ENCODE assay signal across 26 cellular contexts in genomic region chr19:1447565-1447903, GRCh38. TPM values are rescaled to one million over a fixed set of nuclear protein-coding genes. Genes with fewer than 3 reads are reported as not detected.
DNase-seq lines count a peak whose midpoint lies in the region; ATAC-seq and TF ChIP-seq lines count a peak whose summit lies in the region.
"Had no signal": no experiment of that assay in that cellular context is flagged by ENCODE, and none has a peak within 500 bp of the region (broad histone marks: within the 10 kb centered on the region; RNA-seq: fewer than 3 reads in every experiment).

No MANE protein-coding gene starts in this region.

- ATAC-seq in stimulated activated naive B cell treated with anti-CD40 and anti-IgM and Interleukin-4, amounts not matched to agents 10 μg/mL and 1 μg/mL and 100 μg/mL, for 72 hours (replicated peaks), result no peak
- ATAC-seq in GM21528 (IDR thresholded peaks at IDR 0.05; ENCODE audit: low FRiP score, unreplicated experiment), result no peak
- ATAC-seq: esophagus mucosa, foreskin keratinocyte, WTC11 had no signal

- no peak overlapping the region for H3K56ac ChIP-seq in mesendoderm (ENCODE audit: low read length)

- H3K4me1 ChIP-seq in mesendoderm (ENCODE audit: control insufficient read depth, low read depth, low read length), result no peaks in the 10 kb centered on the region

- H3K4me3 ChIP-seq in mesendoderm (ENCODE audit: low read length), result no peak overlapping the region
- H3K4me3 ChIP-seq: adrenal gland, coronary artery, lung, ovary, PC-9, upper lobe of left lung had no signal

- no peak for DNase-seq in activated naive CD4-positive, alpha-beta T cell treated with anti-CD3 and anti-CD28 coated beads, Interleukin-2, amount 50 U/mL, for 16 hours
- DNase-seq in activated CD4-positive, alpha-beta memory T cell treated with anti-CD3 and anti-CD28 coated beads, Interleukin-2, amount 10 ng/mL, durations not matched to agents 7 days and 5 days, result no peak
- DNase-seq in mesothelial cell of epicardium (ENCODE audit: low spot score in 2 of 2, unreplicated experiment in 2 of 2), result no peak
- DNase-seq in stimulated activated naive B cell treated with anti-CD40 and anti-IgM and Interleukin-4, amounts not matched to agents 10 μg/mL and 1 μg/mL and 100 μg/mL, for 72 hours, result no peak
- DNase-seq in NCI-H146 (lab: John Stamatoyannopoulos, UW), result no peak
- no peak for DNase-seq in mesendoderm
- DNase-seq: activated CD4-positive, alpha-beta T cell treated with anti-CD3 and anti-CD28 coated beads, Interleukin-2, amount 50 U/mL, for 4 hours; activated gamma-delta T cell treated with Interleukin-2 at 50 U/mL for 16 hours; adrenal gland; Calu3; foreskin keratinocyte; GF-D8; IMR-90; NCI-H187 treated with DMSO at 0.1 percent for 48 hours; NCI-H526; PC-9; Right ventricle myocardium superior; T-helper 9 cell had no signal

- H2BK5ac ChIP-seq in mesendoderm (ENCODE audit: low read length), result no peak overlapping the region

- H3K18ac ChIP-seq in mesendoderm (ENCODE audit: low read length), result no peak overlapping the region

- H2AK5ac ChIP-seq in mesendoderm (ENCODE audit: low read length), result no peak overlapping the region

- H3K27me3 Mint-ChIP-seq in activated naive CD4-positive, alpha-beta T cell treated with anti-CD3 and anti-CD28 coated beads, Interleukin-2, amount 50 U/mL, for 24 hours, result peaks cover 28% of the 10 kb centered on the region
- H3K27me3 Mint-ChIP-seq in activated CD4-positive, alpha-beta memory T cell treated with anti-CD3 and anti-CD28 coated beads, Interleukin-2, amount 10 ng/mL, durations not matched to agents 7 days and 5 days, result peaks cover 44% of the 10 kb centered on the region
- H3K27me3 Mint-ChIP-seq in mesothelial cell of epicardium (ENCODE audit: low read depth), result peaks cover 67% of the 10 kb centered on the region
- H3K27me3 Mint-ChIP-seq in stimulated activated naive B cell treated with anti-CD40 and anti-IgM and Interleukin-4, amounts not matched to agents 10 μg/mL and 1 μg/mL and 100 μg/mL, for 72 hours, result peaks cover 48 to 64% of the 10 kb centered on the region in 2 donors

- no peak overlapping the region for H4K8ac ChIP-seq in mesendoderm (ENCODE audit: low read depth, low read length)

- TF ChIP-seq CTCF in mesothelial cell of epicardium (IDR thresholded peaks at IDR 0.05; ENCODE audit: unreplicated experiment), result no peak

- peak overlapping the region; percentile 33 for H3K4me3 Mint-ChIP-seq in activated naive CD4-positive, alpha-beta T cell treated with anti-CD3 and anti-CD28 coated beads, Interleukin-2, amount 50 U/mL, for 24 hours
- peak overlapping the region; percentile 30 for H3K4me3 Mint-ChIP-seq in activated CD4-positive, alpha-beta memory T cell treated with anti-CD3 and anti-CD28 coated beads, Interleukin-2, amount 10 ng/mL, durations not matched to agents 7 days and 5 days
- peak overlapping the region; percentile 48 for H3K4me3 Mint-ChIP-seq in mesothelial cell of epicardium
- H3K4me3 Mint-ChIP-seq in stimulated activated naive B cell treated with anti-CD40 and anti-IgM and Interleukin-4, amounts not matched to agents 10 μg/mL and 1 μg/mL and 100 μg/mL, for 72 hours, result no peak overlapping the region

- H4K5ac ChIP-seq in mesendoderm (ENCODE audit: low read length), result no peak overlapping the region

- no peak overlapping the region for H3K4me2 ChIP-seq in mesendoderm (ENCODE audit: low read length)
- H3K4me2 ChIP-seq: PC-9 had no signal

- no peaks in the 10 kb centered on the region for H3K36me3 ChIP-seq in mesendoderm (ENCODE audit: control insufficient read depth, insufficient read depth, low read length)
- H3K36me3 ChIP-seq: ovary had no signal

- no peaks in the 10 kb centered on the region for H3K79me2 ChIP-seq in mesendoderm (ENCODE audit: control insufficient read depth, insufficient read depth, low read length)

- H3K79me1 ChIP-seq in mesendoderm (ENCODE audit: low read length), result no peaks in the 10 kb centered on the region

- H3K27ac ChIP-seq in mesendoderm (ENCODE audit: low read depth, low read length), result no peak overlapping the region
- H3K27ac ChIP-seq: coronary artery, foreskin keratinocyte, ovary, PC-9, upper lobe of left lung had no signal

- H3K9me3 Mint-ChIP-seq in activated naive CD4-positive, alpha-beta T cell treated with anti-CD3 and anti-CD28 coated beads, Interleukin-2, amount 50 U/mL, for 24 hours, result no peaks in the 10 kb centered on the region
- H3K9me3 Mint-ChIP-seq in activated CD4-positive, alpha-beta memory T cell treated with anti-CD3 and anti-CD28 coated beads, Interleukin-2, amount 10 ng/mL, durations not matched to agents 7 days and 5 days, result no peaks in the 10 kb centered on the region
- no peaks in the 10 kb centered on the region for H3K9me3 Mint-ChIP-seq in mesothelial cell of epicardium
- H3K9me3 Mint-ChIP-seq in stimulated activated naive B cell treated with anti-CD40 and anti-IgM and Interleukin-4, amounts not matched to agents 10 μg/mL and 1 μg/mL and 100 μg/mL, for 72 hours, result no peaks in the 10 kb centered on the region
- H3K9me3 Mint-ChIP-seq: WTC11 had no signal

- H2BK15ac ChIP-seq in mesendoderm (replicated peaks; ENCODE audit: low read depth), result no peak overlapping the region

- WGBS in mesendoderm (ENCODE audit: extremely low coverage, insufficient coverage, low lambda C conversion rate), result no CpG with 5 or more reads among the region's 3 CpGs

- H3K27ac Mint-ChIP-seq in activated naive CD4-positive, alpha-beta T cell treated with anti-CD3 and anti-CD28 coated beads, Interleukin-2, amount 50 U/mL, for 24 hours, result no peak overlapping the region
- H3K27ac Mint-ChIP-seq in activated CD4-positive, alpha-beta memory T cell treated with anti-CD3 and anti-CD28 coated beads, Interleukin-2, amount 10 ng/mL, durations not matched to agents 7 days and 5 days, result peak overlapping the region; percentile 40
- H3K27ac Mint-ChIP-seq in mesothelial cell of epicardium, result no peak overlapping the region
- peak overlapping the region; percentile 80 for H3K27ac Mint-ChIP-seq in stimulated activated naive B cell treated with anti-CD40 and anti-IgM and Interleukin-4, amounts not matched to agents 10 μg/mL and 1 μg/mL and 100 μg/mL, for 72 hours
- H3K27ac Mint-ChIP-seq: WTC11 had no signal

- no peak overlapping the region for H3K4ac ChIP-seq in mesendoderm (ENCODE audit: low read depth, low read length)

- CTCF ChIA-PET in activated CD4-positive, alpha-beta memory T cell treated with anti-CD3 and anti-CD28 coated beads, Interleukin-2, amount 10 ng/mL, durations not matched to agents 7 days and 5 days (lab: Charles Lee), result no interaction called here

- H2BK120ac ChIP-seq in mesendoderm (ENCODE audit: low read depth, low read length), result no peak overlapping the region

- peaks cover 2% of the 10 kb centered on the region for H3K36me3 Mint-ChIP-seq in activated naive CD4-positive, alpha-beta T cell treated with anti-CD3 and anti-CD28 coated beads, Interleukin-2, amount 50 U/mL, for 24 hours
- H3K36me3 Mint-ChIP-seq in activated CD4-positive, alpha-beta memory T cell treated with anti-CD3 and anti-CD28 coated beads, Interleukin-2, amount 10 ng/mL, durations not matched to agents 7 days and 5 days (ENCODE audit: low read depth), result peaks cover 4% of the 10 kb centered on the region
- H3K36me3 Mint-ChIP-seq in mesothelial cell of epicardium, result peaks cover 3% of the 10 kb centered on the region
- peaks cover 10 to 13% of the 10 kb centered on the region in 2 donors for H3K36me3 Mint-ChIP-seq in stimulated activated naive B cell treated with anti-CD40 and anti-IgM and Interleukin-4, amounts not matched to agents 10 μg/mL and 1 μg/mL and 100 μg/mL, for 72 hours

- peaks cover 12% of the 10 kb centered on the region for H3K4me1 Mint-ChIP-seq in activated naive CD4-positive, alpha-beta T cell treated with anti-CD3 and anti-CD28 coated beads, Interleukin-2, amount 50 U/mL, for 24 hours
- H3K4me1 Mint-ChIP-seq in activated CD4-positive, alpha-beta memory T cell treated with anti-CD3 and anti-CD28 coated beads, Interleukin-2, amount 10 ng/mL, durations not matched to agents 7 days and 5 days, result peaks cover 29% of the 10 kb centered on the region
- H3K4me1 Mint-ChIP-seq in mesothelial cell of epicardium, result peaks cover 2% of the 10 kb centered on the region
- H3K4me1 Mint-ChIP-seq in stimulated activated naive B cell treated with anti-CD40 and anti-IgM and Interleukin-4, amounts not matched to agents 10 μg/mL and 1 μg/mL and 100 μg/mL, for 72 hours, result peaks cover 29 to 35% of the 10 kb centered on the region in 2 donors

- H3K23ac ChIP-seq in mesendoderm (ENCODE audit: low read length), result no peak overlapping the region

- POLR2A ChIA-PET in activated CD4-positive, alpha-beta memory T cell treated with anti-CD3 and anti-CD28 coated beads, Interleukin-2, amount 10 ng/mL, durations not matched to agents 7 days and 5 days (lab: Charles Lee), result no interaction called here

- no peak overlapping the region for H3K9ac ChIP-seq in mesendoderm (ENCODE audit: low read length)

- peaks cover 28% of the 10 kb centered on the region for H3K27me3 ChIP-seq in mesendoderm (ENCODE audit: insufficient read depth, low read length, poor library complexity)

RNA-seq across cellular contexts. Expression of gene APC2, which starts 2.4 kb away (rescaled TPM):
- total RNA-seq in activated CD4-positive, alpha-beta memory T cell treated with anti-CD3 and anti-CD28 coated beads, Interleukin-2, amount 10 ng/mL, durations not matched to agents 7 days and 5 days, result under 1 TPM in 1 of 2 experiments, not detected in 1; 0.03 TPM
- total RNA-seq in mesothelial cell of epicardium, result 2.3 to 2.8 TPM (median 2.4 TPM) in 3 replicates
- polyA plus RNA-seq in mesendoderm (2013, experiment 1 of 2), result 0.03 TPM
- polyA plus RNA-seq in mesendoderm (2013, experiment 2 of 2), result 0.06 TPM

RNA-seq across cellular contexts. Expression of gene RPS15, which starts 9.3 kb away (rescaled TPM):
- total RNA-seq in activated CD4-positive, alpha-beta memory T cell treated with anti-CD3 and anti-CD28 coated beads, Interleukin-2, amount 10 ng/mL, durations not matched to agents 7 days and 5 days, result 1,000 to 10,000 TPM; 1,378 to 1,409 TPM
- 1,014 to 1,040 TPM (median 1,034 TPM) in 3 replicates for total RNA-seq in mesothelial cell of epicardium
- polyA plus RNA-seq in mesendoderm (2013, experiment 1 of 2), result 2,706 TPM
- 2,673 TPM for polyA plus RNA-seq in mesendoderm (2013, experiment 2 of 2)

RNA-seq across cellular contexts. Expression of gene C19orf25, which starts 31.5 kb away (rescaled TPM):
- total RNA-seq in activated CD4-positive, alpha-beta memory T cell treated with anti-CD3 and anti-CD28 coated beads, Interleukin-2, amount 10 ng/mL, durations not matched to agents 7 days and 5 days, result 10 to 100 TPM; 38.4 to 38.5 TPM
- total RNA-seq in mesothelial cell of epicardium, result 29.4 to 34.2 TPM (median 30.0 TPM) in 3 replicates
- polyA plus RNA-seq in mesendoderm (2013, experiment 1 of 2), result 21.6 TPM
- polyA plus RNA-seq in mesendoderm (2013, experiment 2 of 2), result 22.2 TPM

RNA-seq across cellular contexts. Expression of gene DAZAP1, which starts 40.1 kb away (rescaled TPM):
- 100 to 1,000 TPM; 194 to 218 TPM for total RNA-seq in activated CD4-positive, alpha-beta memory T cell treated with anti-CD3 and anti-CD28 coated beads, Interleukin-2, amount 10 ng/mL, durations not matched to agents 7 days and 5 days
- 130 to 134 TPM (median 131 TPM) in 3 replicates for total RNA-seq in mesothelial cell of epicardium
- 243 TPM for polyA plus RNA-seq in mesendoderm (2013, experiment 1 of 2)
- 246 TPM for polyA plus RNA-seq in mesendoderm (2013, experiment 2 of 2)

RNA-seq across cellular contexts. Expression of gene PCSK4, which starts 42.6 kb away (rescaled TPM):
- 1 to 10 TPM; 2.5 to 3.6 TPM for total RNA-seq in activated CD4-positive, alpha-beta memory T cell treated with anti-CD3 and anti-CD28 coated beads, Interleukin-2, amount 10 ng/mL, durations not matched to agents 7 days and 5 days
- 20.9 to 24.0 TPM (median 22.6 TPM) in 3 replicates for total RNA-seq in mesothelial cell of epicardium
- polyA plus RNA-seq in mesendoderm (2013, experiment 1 of 2), result 0.76 TPM
- 0.70 TPM for polyA plus RNA-seq in mesendoderm (2013, experiment 2 of 2)

Comparison
In these comparisons a context has a peak if more than half of its experiments do, and no peak if none do; other contexts are left out.
1. H3K27ac Mint-ChIP-seq: peak in activated CD4-positive, alpha-beta memory T cell treated with anti-CD3 and anti-CD28 coated beads, Interleukin-2, amount 10 ng/mL, durations not matched to agents 7 days and 5 days (single experiment) and stimulated activated naive B cell treated with anti-CD40 and anti-IgM and Interleukin-4, amounts not matched to agents 10 μg/mL and 1 μg/mL and 100 μg/mL, for 72 hours (single experiment); none in activated naive CD4-positive, alpha-beta T cell treated with anti-CD3 and anti-CD28 coated beads, Interleukin-2, amount 50 U/mL, for 24 hours (single experiment) and mesothelial cell of epicardium (single experiment).
2. H3K4me3 Mint-ChIP-seq: peak in activated naive CD4-positive, alpha-beta T cell treated with anti-CD3 and anti-CD28 coated beads, Interleukin-2, amount 50 U/mL, for 24 hours (single experiment), activated CD4-positive, alpha-beta memory T cell treated with anti-CD3 and anti-CD28 coated beads, Interleukin-2, amount 10 ng/mL, durations not matched to agents 7 days and 5 days (single experiment) and mesothelial cell of epicardium (single experiment); none in stimulated activated naive B cell treated with anti-CD40 and anti-IgM and Interleukin-4, amounts not matched to agents 10 μg/mL and 1 μg/mL and 100 μg/mL, for 72 hours (0 of 2).